17 cellular contexts compared by ENCODE assay signal in the genomic region with DNA sequence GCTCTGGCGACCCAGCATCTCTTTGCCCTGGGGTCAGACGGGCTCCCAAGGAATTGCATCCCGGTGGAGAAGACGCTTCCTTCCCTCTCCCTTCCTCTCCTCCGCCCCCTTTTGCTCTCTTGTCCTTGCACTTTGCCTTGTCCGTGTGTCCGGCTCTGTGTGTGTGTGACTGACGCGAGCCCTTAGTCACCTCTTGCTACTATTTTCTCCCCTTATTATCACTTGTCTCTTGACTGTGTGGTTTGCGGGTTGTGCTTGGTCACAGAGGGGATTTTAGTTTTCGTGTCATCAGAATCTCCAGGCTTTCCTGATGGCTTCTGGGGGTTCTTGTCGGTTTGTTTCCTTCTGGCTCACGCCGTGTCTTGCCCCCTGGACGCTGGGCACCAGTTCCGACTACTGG. TPM values are rescaled to one million over a fixed set of nuclear protein-coding genes. Genes with fewer than 3 reads are reported as not detected.
DNase-seq lines count a peak whose midpoint lies in the region; ATAC-seq, FAIRE-seq and TF ChIP-seq lines count a peak whose summit lies in the region.
"Not testable (repeated sequence)": the region's sequence is repeated elsewhere in the genome, so short reads cannot be mapped to it uniquely, and the experiment has no call there.
"Had no signal": no experiment of that assay in that cellular context is flagged by ENCODE, and none has a peak within 500 bp of the region (broad histone marks: within the 10 kb centered on the region; RNA-seq: fewer than 3 reads in every experiment).

No MANE protein-coding gene starts in this region.

- intact Hi-C loops in activated CD8-positive, alpha-beta T cell treated with anti-CD3 and anti-CD28 coated beads for 36 hours (cut with micrococcal nuclease); left colon (cut with DNase I, micrococcal nuclease); psoas muscle (cut with DNase I): not testable (repeated sequence)

- not testable (repeated sequence) for H3K27me3 Mint-ChIP-seq in activated CD8-positive, alpha-beta T cell treated with anti-CD3 and anti-CD28 coated beads for 36 hours

- not testable (repeated sequence) for H3K4me3 Mint-ChIP-seq in activated CD8-positive, alpha-beta T cell treated with anti-CD3 and anti-CD28 coated beads for 36 hours

- H3K9me3 Mint-ChIP-seq in activated CD8-positive, alpha-beta T cell treated with anti-CD3 and anti-CD28 coated beads for 36 hours: not testable (repeated sequence)

- TF ChIP-seq CTCF in activated CD8-positive, alpha-beta T cell treated with anti-CD3 and anti-CD28 coated beads for 36 hours (IDR thresholded peaks at IDR 0.05); bronchial epithelial cell (IDR thresholded peaks at IDR 0.05; ENCODE audit: insufficient read depth, low read length, severe bottlenecking); psoas muscle (IDR thresholded peaks at IDR 0.05): not testable (repeated sequence)

- H3K9me3 ChIP-seq in psoas muscle: not testable (repeated sequence)

- not testable (repeated sequence) for H3K27ac Mint-ChIP-seq in activated CD8-positive, alpha-beta T cell treated with anti-CD3 and anti-CD28 coated beads for 36 hours

- WGBS in psoas muscle, 3 donors: no CpG with 5 or more reads among the region's 16 CpGs

- FAIRE-seq in bronchial epithelial cell (lab: Jason Lieb, UNC): peak; percentile 18

- not testable (repeated sequence) for H3K36me3 ChIP-seq in bronchial epithelial cell (ENCODE audit: control insufficient read depth, insufficient read depth, low read length); psoas muscle (ENCODE audit: insufficient read depth in 1 of 2, low read depth in 1 of 2)

- CTCF ChIA-PET in activated CD8-positive, alpha-beta T cell treated with anti-CD3 and anti-CD28 coated beads for 36 hours (lab: Charles Lee): not testable (repeated sequence)

- H3K27me3 ChIP-seq in bronchial epithelial cell (ENCODE audit: control insufficient read depth, insufficient read depth, low read length); psoas muscle (ENCODE audit: insufficient read depth in 3 of 3, low read length in 2 of 3): not testable (repeated sequence)

- POLR2A ChIA-PET in activated CD8-positive, alpha-beta T cell treated with anti-CD3 and anti-CD28 coated beads for 36 hours (lab: Charles Lee): not testable (repeated sequence)

- peak; percentile 17 for ATAC-seq in GM18909 (IDR thresholded peaks at IDR 0.05; ENCODE audit: poor library complexity, unreplicated experiment)
- ATAC-seq in HG02588 (IDR thresholded peaks at IDR 0.05; ENCODE audit: unreplicated experiment): peak; percentile 10
- ATAC-seq in HG03432 (IDR thresholded peaks at IDR 0.05; ENCODE audit: unreplicated experiment): peak; percentile 15
- peak; percentile 8 for ATAC-seq in activated CD8-positive, alpha-beta T cell treated with anti-CD3 and anti-CD28 coated beads for 36 hours
- peak; percentile 2 for ATAC-seq in left colon
- ATAC-seq in psoas muscle: peak; percentile 17 to 37 (median 30)

- not testable (repeated sequence) for H3K36me3 Mint-ChIP-seq in activated CD8-positive, alpha-beta T cell treated with anti-CD3 and anti-CD28 coated beads for 36 hours (ENCODE audit: low read depth)

- not testable (repeated sequence) for H3K4me1 Mint-ChIP-seq in activated CD8-positive, alpha-beta T cell treated with anti-CD3 and anti-CD28 coated beads for 36 hours (ENCODE audit: low read depth)

- not testable (repeated sequence) for H3K4me1 ChIP-seq in psoas muscle

- DNase-seq in activated CD8-positive, alpha-beta T cell treated with anti-CD3 and anti-CD28 coated beads for 36 hours; bronchial epithelial cell (ENCODE audit: low read depth); left colon; psoas muscle: not testable (repeated sequence)

- not testable (repeated sequence) for H3K4me3 ChIP-seq in bronchial epithelial cell (ENCODE audit: low read depth, low read length); psoas muscle

- not testable (repeated sequence) for H3K27ac ChIP-seq in psoas muscle

RNA-seq across cellular contexts. Expression of a gene that starts 31.4 kb away (rescaled TPM):
- 1,000 to 10,000 TPM; 1,057 to 1,091 TPM for total RNA-seq in activated CD8-positive, alpha-beta T cell treated with anti-CD3 and anti-CD28 coated beads for 36 hours
- total RNA-seq in bronchial epithelial cell: 676 and 858 TPM in 2 replicates
- total RNA-seq in left colon: 100 to 1,000 TPM in 1 of 2 donors, 10 to 100 TPM in 1; 84.2 to 741 TPM
- 10 to 100 TPM; 66.9 to 92.5 (median 76.4) TPM for total RNA-seq in psoas muscle
- polyA plus RNA-seq in psoas muscle: 100 to 1,000 TPM in 1 of 3 donors, 10 to 100 TPM in 2; 45.7 to 106 (median 56.0) TPM

RNA-seq across cellular contexts. Expression of a gene that starts 36.0 kb away (rescaled TPM):
- 10 to 100 TPM; 92.4 to 96.6 TPM for total RNA-seq in activated CD8-positive, alpha-beta T cell treated with anti-CD3 and anti-CD28 coated beads for 36 hours
- total RNA-seq in bronchial epithelial cell: 16.1 and 27.3 TPM in 2 replicates
- total RNA-seq in left colon: 10 to 100 TPM; 31.9 to 33.1 TPM
- total RNA-seq in psoas muscle: 10 to 100 TPM; 61.1 to 78.2 (median 66.5) TPM
- polyA plus RNA-seq in psoas muscle: 100 to 1,000 TPM in 1 of 3 donors, 10 to 100 TPM in 2; 91.6 to 101 (median 94.9) TPM

RNA-seq across cellular contexts. Expression of a gene that starts 47.5 kb away (rescaled TPM):
- 1 to 10 TPM in 1 of 2 experiments, under 1 TPM in 1; 0.67 to 1.0 TPM for total RNA-seq in activated CD8-positive, alpha-beta T cell treated with anti-CD3 and anti-CD28 coated beads for 36 hours
- not detected in 2 replicates for total RNA-seq in bronchial epithelial cell
- total RNA-seq in left colon: not detected
- under 1 TPM in 3 of 4 donors, not detected in 1; 0.19 to 0.44 (median 0.26) TPM for total RNA-seq in psoas muscle
- under 1 TPM; 0.24 to 0.52 (median 0.30) TPM for polyA plus RNA-seq in psoas muscle
- total RNA-seq: activated CD4-positive, alpha-beta T cell treated with anti-CD3 and anti-CD28 coated beads, Interleukin-2, amount 10 ng/mL, durations not matched to agents 24 days and 14 days; endodermal cell; MCF 10A; transverse colon had no signal
- polyA plus RNA-seq: esophagus, liver had no signal

RNA-seq across cellular contexts. Expression of a gene that starts 48.1 kb away (rescaled TPM):
- not detected for total RNA-seq in activated CD8-positive, alpha-beta T cell treated with anti-CD3 and anti-CD28 coated beads for 36 hours
- total RNA-seq in bronchial epithelial cell: not detected in 2 replicates
- total RNA-seq in left colon: not detected
- total RNA-seq in psoas muscle: not detected
- not detected for polyA plus RNA-seq in psoas muscle
- total RNA-seq: activated CD4-positive, alpha-beta T cell treated with anti-CD3 and anti-CD28 coated beads, Interleukin-2, amount 10 ng/mL, durations not matched to agents 24 days and 14 days; endodermal cell; liver; MCF 10A; mesothelial cell of epicardium; sigmoid colon; SJCRH30; subcutaneous adipose tissue; transverse colon had no signal
- polyA plus RNA-seq: esophagus, liver, sigmoid colon had no signal

RNA-seq across cellular contexts. Expression of a gene that starts 55.1 kb away (rescaled TPM):
- total RNA-seq in activated CD8-positive, alpha-beta T cell treated with anti-CD3 and anti-CD28 coated beads for 36 hours: 1,000 to 10,000 TPM; 3,574 to 3,675 TPM
- total RNA-seq in bronchial epithelial cell (2,240 and 6,023 TPM in 2 replicates), left colon (1,000 to 10,000 TPM; 2,262 to 2,406 TPM), psoas muscle (1,000 to 10,000 TPM; 1,403 to 2,633 (median 2,325) TPM)
- polyA plus RNA-seq in psoas muscle: 1,000 to 10,000 TPM; 4,938 to 5,433 (median 5,248) TPM
